ENCODE assay signal across 8 cellular contexts in the genomic region with DNA sequence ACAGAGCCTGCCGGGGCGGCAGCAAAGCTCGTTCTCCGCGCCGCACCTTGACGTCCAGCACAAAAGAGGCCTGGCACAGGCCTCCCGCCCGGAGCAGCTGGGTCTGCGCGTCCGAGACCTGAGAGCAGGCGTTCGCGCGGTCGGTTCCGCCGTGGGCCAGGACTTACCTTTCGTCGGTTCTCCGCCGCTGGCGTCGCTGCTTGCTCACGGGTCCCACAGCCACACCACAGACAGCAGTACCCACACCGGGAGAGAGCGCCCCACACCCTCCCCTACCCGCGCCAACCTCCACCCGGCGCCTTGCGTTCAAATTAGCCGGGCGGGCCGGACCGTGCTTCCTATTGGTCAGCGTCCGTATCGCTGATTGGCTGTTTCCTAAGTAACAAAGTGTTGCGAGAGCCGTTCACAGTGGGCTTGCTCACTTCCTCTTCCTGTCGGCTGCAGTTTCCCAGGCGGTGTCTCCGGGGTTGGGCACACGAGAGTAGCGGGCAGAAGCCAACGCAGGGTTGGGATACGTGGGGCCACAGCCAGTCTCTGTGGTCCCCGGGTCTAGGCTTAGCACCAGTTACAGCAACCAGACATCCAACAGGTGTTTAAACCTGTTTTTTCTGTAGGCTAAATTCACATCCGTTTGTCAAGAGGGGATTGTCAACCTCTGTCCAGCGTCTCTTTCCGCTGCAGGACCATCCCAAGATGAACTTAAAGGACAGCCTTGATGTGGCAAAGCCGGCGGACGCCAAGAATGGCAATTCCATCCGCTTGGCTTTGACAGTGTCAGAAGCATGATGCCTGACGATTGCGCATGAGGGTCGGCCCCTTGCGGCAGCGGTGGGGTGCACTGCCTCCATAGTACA. TPM values are rescaled to one million over a fixed set of nuclear protein-coding genes. Genes with fewer than 3 reads are reported as not detected.
DNase-seq lines count a peak whose midpoint lies in the region; TF ChIP-seq lines count a peak whose summit lies in the region.

TSS of gene KIF18B (minus strand) at position 313 of the 854 bp plus-strand sequence. CDS start 11,429 bp downstream, outside the sequence.

- peak within 1 kb of the TSS; percentile 94 for H3K27ac Mint-ChIP-seq in HFFc6
- H3K27ac Mint-ChIP-seq in activated naive CD4-positive, alpha-beta T cell treated with anti-CD3 and anti-CD28 coated beads, Interleukin-2, amount 10 ng/mL, durations not matched to agents 7 days and 5 days, result peak within 1 kb of the TSS; percentile 87

- TF ChIP-seq CTCF in HFFc6 (IDR thresholded peaks at IDR 0.05) (0 out of 2 replicates have a peak, but pooled peaks have one; percentile 8), SK-N-SH (IDR thresholded peaks at IDR 0.05) (no peak), testis (IDR thresholded peaks at IDR 0.05) (no peak)

- H3K4me3 ChIP-seq in GM08714 (ENCODE audit: low read length) (peak within 1 kb of the TSS; percentile 77), SK-N-SH (ENCODE audit: low read depth in 2 of 2, low read length in 1 of 2) (peak within 1 kb of the TSS; percentile 72 to 74), testis (peak within 1 kb of the TSS; percentile 37 to 61)

- H3K9me3 Mint-ChIP-seq in HFFc6, result no peaks in the 10 kb centered on the region
- no peaks in the 10 kb centered on the region for H3K9me3 Mint-ChIP-seq in activated naive CD4-positive, alpha-beta T cell treated with anti-CD3 and anti-CD28 coated beads, Interleukin-2, amount 10 ng/mL, durations not matched to agents 7 days and 5 days

- peak within 1 kb of the TSS; percentile 85 for H3K9ac ChIP-seq in SK-N-SH

- peak within 1 kb of the TSS; percentile 69 for H2AFZ ChIP-seq in SK-N-SH (ENCODE audit: low read depth)

- DNase-seq in HFFc6, result peak; percentile 90
- peak; percentile 97 for DNase-seq in NCI-H1092 (lab: John Stamatoyannopoulos, UW)
- DNase-seq in SK-N-SH, result peak; percentile 96
- DNase-seq in activated naive CD4-positive, alpha-beta T cell treated with anti-CD3 and anti-CD28 coated beads, Interleukin-2, amount 10 ng/mL, durations not matched to agents 7 days and 5 days, result peak; percentile 95
- peak; percentile 81 for DNase-seq in globus pallidus (ENCODE audit: low spot score)
- DNase-seq in occipital lobe (lab: John Stamatoyannopoulos, UW), result peak; percentile 68
- peak; percentile 95 for DNase-seq in testis

- WGBS in SK-N-SH (ENCODE audit: low lambda C conversion rate), result 8% methylated on average over 39 of the region's 62 CpGs
- 1 to 2% methylated on average over 30 to 62 of the region's 62 CpGs for WGBS in testis, 2 donors

- peaks cover 10% of the 10 kb centered on the region for H3K27me3 Mint-ChIP-seq in HFFc6 (ENCODE audit: insufficient read depth)
- H3K27me3 Mint-ChIP-seq in activated naive CD4-positive, alpha-beta T cell treated with anti-CD3 and anti-CD28 coated beads, Interleukin-2, amount 10 ng/mL, durations not matched to agents 7 days and 5 days, result peaks cover 8% of the 10 kb centered on the region

- H4K20me1 ChIP-seq in SK-N-SH (ENCODE audit: insufficient read depth), result no peaks in the 10 kb centered on the region

- peak within 1 kb of the TSS; percentile 95 for H3K4me2 ChIP-seq in SK-N-SH

- peak; percentile 9; the same call in 1 of the 2 replicates for TF ChIP-seq RAD21 in SK-N-SH (IDR thresholded peaks at IDR 0.05; ENCODE audit: low read length)

- H3K36me3 ChIP-seq in SK-N-SH (replicated peaks in 1 of 2; ENCODE audit: control insufficient read depth in 1 of 2, insufficient read depth in 2 of 2, low read length in 1 of 2) (peaks cover 0 to 16% of the 10 kb centered on the region in 2 experiments), testis (ENCODE audit: low read depth, missing control alignments) (no peaks in the 10 kb centered on the region)

- H3K27ac ChIP-seq in SK-N-SH (ENCODE audit: low read depth in 2 of 2, low read length in 1 of 2) (peak within 1 kb of the TSS; percentile 61 to 82), testis (no peak within 1 kb of the TSS)

- H3K36me3 Mint-ChIP-seq in HFFc6 (ENCODE audit: low read depth), result peaks cover 16% of the 10 kb centered on the region; the same call in 1 of the 2 replicates
- peaks cover 26% of the 10 kb centered on the region for H3K36me3 Mint-ChIP-seq in activated naive CD4-positive, alpha-beta T cell treated with anti-CD3 and anti-CD28 coated beads, Interleukin-2, amount 10 ng/mL, durations not matched to agents 7 days and 5 days

- POLR2A ChIA-PET in SK-N-SH (lab: Yijun Ruan, JAX), result interaction anchor here (1.2 to 1.3 kb wide), 3 partner anchors 10 to 84 kb away, joined by 3 read pairs; no protein-coding TSS in a partner anchor

- H3F3A ChIP-seq in SK-N-SH (replicated peaks; ENCODE audit: insufficient read depth), result peaks cover 13% of the 10 kb centered on the region

- peak within 1 kb of the TSS; percentile 94 for H3K4me3 Mint-ChIP-seq in HFFc6
- H3K4me3 Mint-ChIP-seq in activated naive CD4-positive, alpha-beta T cell treated with anti-CD3 and anti-CD28 coated beads, Interleukin-2, amount 10 ng/mL, durations not matched to agents 7 days and 5 days, result peak within 1 kb of the TSS; percentile 96

- no peak for TF ChIP-seq POLR2A in testis (IDR thresholded peaks at IDR 0.05)

- intact Hi-C loops in testis (cut with DNase I; ENCODE audit: low total_unique reads), result no loop called here

- no peaks in the 10 kb centered on the region for H3K9me3 ChIP-seq in SK-N-SH
- H3K9me3 ChIP-seq in testis, result no peaks in the 10 kb centered on the region

- H3K4me1 ChIP-seq in SK-N-SH (ENCODE audit: control insufficient read depth in 1 of 2, insufficient read depth in 2 of 2, low read depth in 1 of 2, low read length in 1 of 2) (peaks cover 0 to 6% of the 10 kb centered on the region in 2 experiments; a peak in 1 of 4 replicates), testis (no peaks in the 10 kb centered on the region)

- H3K9me2 ChIP-seq in SK-N-SH, result no peaks in the 10 kb centered on the region

- peaks cover 49% of the 10 kb centered on the region for H3K79me2 ChIP-seq in SK-N-SH (ENCODE audit: insufficient read depth)

- no peak for TF ChIP-seq EP300 in SK-N-SH (IDR thresholded peaks at IDR 0.05; ENCODE audit: borderline replicate concordance in 1 of 2, low read depth in 1 of 2, low read length in 1 of 2)

- CTCF ChIA-PET in SK-N-SH (lab: Yijun Ruan, JAX), result interaction anchor here (0.7 to 1.7 kb wide), 8 partner anchors 9 to 211 kb away, joined by 3 to 7 read pairs (median 4); partner anchors contain the start of gene PLCD3
- CTCF ChIA-PET in activated naive CD4-positive, alpha-beta T cell treated with anti-CD3 and anti-CD28 coated beads, Interleukin-2, amount 10 ng/mL, durations not matched to agents 7 days and 5 days (lab: Charles Lee), result no interaction called here

- H3K27me3 ChIP-seq in SK-N-SH (ENCODE audit: insufficient read depth) (no peaks in the 10 kb centered on the region), testis (no peaks in the 10 kb centered on the region)

- H3K4me1 Mint-ChIP-seq in HFFc6 (ENCODE audit: low read depth), result peaks cover 37% of the 10 kb centered on the region
- peaks cover 45% of the 10 kb centered on the region for H3K4me1 Mint-ChIP-seq in activated naive CD4-positive, alpha-beta T cell treated with anti-CD3 and anti-CD28 coated beads, Interleukin-2, amount 10 ng/mL, durations not matched to agents 7 days and 5 days

TF ChIP-seq in SK-N-SH, 30 proteins besides CTCF, POLR2A, EP300 and RAD21 (continues in another document):
- TF ChIP-seq MXI1 (IDR thresholded peaks at IDR 0.05; ENCODE audit: low read depth, low read length) (peak; percentile 97), NRF1 (IDR thresholded peaks at IDR 0.05; ENCODE audit: low read depth, low read length) (peak; percentile 42; the same call in 1 of the 2 replicates), FOXJ3 (CRISPR knock-in tag; IDR thresholded peaks at IDR 0.05) (no peak), TEAD4 (IDR thresholded peaks at IDR 0.05; ENCODE audit: borderline replicate concordance, insufficient read depth) (no peak), TAF1 (IDR thresholded peaks at IDR 0.05; ENCODE audit: borderline replicate concordance, low read depth, low read length) (peak; percentile 86), MEF2A (IDR thresholded peaks at IDR 0.05; ENCODE audit: borderline replicate concordance, low read depth) (no peak), RXRA (IDR thresholded peaks at IDR 0.05; ENCODE audit: borderline replicate concordance, low read depth) (no peak), SIN3A (IDR thresholded peaks at IDR 0.05; ENCODE audit: borderline replicate concordance, low read depth, low read length) (peak; percentile 99), GABPA (IDR thresholded peaks at IDR 0.05; ENCODE audit: low read depth) (peak; percentile 85), POLR2AphosphoS5 (IDR thresholded peaks at IDR 0.05; ENCODE audit: low read depth, low read length) (peak; percentile 99), JUND (IDR thresholded peaks at IDR 0.05) (no peak), YY1 (IDR thresholded peaks at IDR 0.05; ENCODE audit: low read depth) (no peak)
- TF ChIP-seq, protein P1, sequence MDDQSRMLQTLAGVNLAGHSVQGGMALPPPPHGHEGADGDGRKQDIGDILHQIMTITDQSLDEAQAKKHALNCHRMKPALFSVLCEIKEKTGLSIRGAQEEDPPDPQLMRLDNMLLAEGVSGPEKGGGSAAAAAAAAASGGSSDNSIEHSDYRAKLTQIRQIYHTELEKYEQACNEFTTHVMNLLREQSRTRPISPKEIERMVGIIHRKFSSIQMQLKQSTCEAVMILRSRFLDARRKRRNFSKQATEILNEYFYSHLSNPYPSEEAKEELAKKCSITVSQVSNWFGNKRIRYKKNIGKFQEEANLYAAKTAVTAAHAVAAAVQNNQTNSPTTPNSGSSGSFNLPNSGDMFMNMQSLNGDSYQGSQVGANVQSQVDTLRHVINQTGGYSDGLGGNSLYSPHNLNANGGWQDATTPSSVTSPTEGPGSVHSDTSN (IDR thresholded peaks at IDR 0.05), result no peak
- TF ChIP-seq, protein P2, sequence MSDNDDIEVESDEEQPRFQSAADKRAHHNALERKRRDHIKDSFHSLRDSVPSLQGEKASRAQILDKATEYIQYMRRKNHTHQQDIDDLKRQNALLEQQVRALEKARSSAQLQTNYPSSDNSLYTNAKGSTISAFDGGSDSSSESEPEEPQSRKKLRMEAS (IDR thresholded peaks at IDR 0.05; ENCODE audit: low read depth), result 0 out of 2 replicates have a peak, but pooled peaks have one; percentile 45

RNA-seq across cellular contexts. Expression of gene KIF18B, which starts in this region (rescaled TPM):
- total RNA-seq in HFFc6 (2021; fragmentation: NEBNext Ultra II Directional; extraction: Animal tissue kit (Norgen Biotek cat#: 25700)), result 10 to 100 TPM; 11.4 to 25.6 (median 24.1) TPM
- polyA plus RNA-seq in SK-N-SH (2012; rRNA removed) (12.6 and 14.7 TPM in 2 replicates), testis (ENCODE audit: insufficient read depth, low read depth, low replicate concordance) (4.7 TPM)
- 4.0 and 7.1 TPM in 2 replicates for polyA plus RNA-seq in SK-N-SH (2012; cell fraction: cytosol; rRNA removed)
- polyA plus RNA-seq in SK-N-SH (2012; cell fraction: nucleus; rRNA removed), result 40.0 and 52.6 TPM in 2 replicates
- total RNA-seq in occipital lobe (0.16 TPM), testis (1 to 10 TPM; 3.7 to 6.0 TPM)

Comparison
In these comparisons a context has a peak if more than half of its experiments do, and no peak if none do; other contexts are left out.
1. Peak in DNase-seq in occipital lobe; RNA of the gene not detected or under 1 TPM.
2. H3K27ac ChIP-seq: peak in SK-N-SH (2 of 2); none in testis (0 of 2).
3. Peak in every context shown above with its lines, with median percentiles within 50 percentile points of each other: H3K4me3 ChIP-seq and DNase-seq.